Comparison of ENCODE assay signal across 1 cellular context in genomic region chr12:31733549-31734432, GRCh38.
TF ChIP-seq lines count a peak whose summit lies in the region.

No MANE protein-coding gene starts in this region.

TF ChIP-seq in HEK293, 187 proteins besides CTCF, POLR2A, EP300 and RAD21:
- 0 out of 2 replicates have a peak, but pooled peaks have one; percentile 18 for TF ChIP-seq KLF8 (tag by site-specific recombination; IDR thresholded peaks at IDR 0.05)
- peak; percentile 54; the same call in 1 of the 2 replicates for TF ChIP-seq KLF1 (tag by site-specific recombination; IDR thresholded peaks at IDR 0.05)
- 0 out of 2 replicates have a peak, but pooled peaks have one; percentile 38 for TF ChIP-seq ZBTB10 (tag by site-specific recombination; IDR thresholded peaks at IDR 0.05)
- peak; percentile 45; the same call in 1 of the 2 replicates for TF ChIP-seq ZNF394 (tag by site-specific recombination; IDR thresholded peaks at IDR 0.05; ENCODE audit: borderline replicate concordance)
- peak; percentile 76 for TF ChIP-seq HIC1 (tag by site-specific recombination; IDR thresholded peaks at IDR 0.05)
- peak; percentile 83; the same call in 1 of the 2 replicates for TF ChIP-seq SP7 (tag by site-specific recombination; IDR thresholded peaks at IDR 0.05)
- peak; percentile 67 for TF ChIP-seq ZNF629 (tag by site-specific recombination; IDR thresholded peaks at IDR 0.05)
- TF ChIP-seq SP2 (tag by site-specific recombination; IDR thresholded peaks at IDR 0.05): peak; percentile 46
- TF ChIP-seq OSR2 (tag by site-specific recombination; IDR thresholded peaks at IDR 0.05): 0 out of 2 replicates have a peak, but pooled peaks have one; percentile 10
- TF ChIP-seq ZNF184 (tag by site-specific recombination; IDR thresholded peaks at IDR 0.05): 0 out of 2 replicates have a peak, but pooled peaks have one; percentile 21
